18 cellular contexts compared by ENCODE assay signal in genomic region chr11:16185042-16185441, GRCh38.
"Had no signal": no experiment of that assay in that cellular context is flagged by ENCODE, and none has a peak within 500 bp of the region (broad histone marks: within the 10 kb centered on the region; RNA-seq: fewer than 3 reads in every experiment).

No MANE protein-coding gene starts in this region.

- H3K4me3 Mint-ChIP-seq: activated CD4-positive, alpha-beta T cell treated with anti-CD3 and anti-CD28 coated beads, Interleukin-2, amount 10 ng/mL, durations not matched to agents 7 days and 5 days; activated naive CD4-positive, alpha-beta T cell treated with anti-CD3 and anti-CD28 coated beads for 36 hours; activated T-cell treated with anti-CD3 and anti-CD28 coated beads, Interleukin-2, amount 50 U/mL, for 4 hours; nephron; stimulated activated naive CD8-positive, alpha-beta T cell treated with anti-CD3 and anti-CD28 coated beads, Interleukin-15, Interleukin-2, amounts not matched to agents 100 ng/mL and 50 ng/mL, for 24 hours; T-cell had no signal

- H3K36me3 Mint-ChIP-seq: T-cell had no signal

- ATAC-seq: activated CD4-positive, CD25-positive, alpha-beta regulatory T cell treated with anti-CD3 and anti-CD28 coated beads, Interleukin-2, amount 50 U/mL, for 24 hours; activated T-cell treated with anti-CD3 and anti-CD28 coated beads, Interleukin-2, amount 50 U/mL, for 4 hours; T-cell had no signal

- H3K27ac ChIP-seq: lower lobe of right lung, tibial nerve had no signal

- H3K27me3 Mint-ChIP-seq: activated CD4-positive, alpha-beta T cell treated with anti-CD3 and anti-CD28 coated beads, Interleukin-2, amount 10 ng/mL, durations not matched to agents 7 days and 5 days; stimulated activated naive CD8-positive, alpha-beta T cell treated with anti-CD3 and anti-CD28 coated beads, Interleukin-15, Interleukin-2, amounts not matched to agents 100 ng/mL and 50 ng/mL, for 24 hours; T-cell had no signal

- H3K4me3 ChIP-seq: lower lobe of right lung, tibial nerve had no signal

- H3K4me1 Mint-ChIP-seq: activated CD4-positive, alpha-beta T cell treated with anti-CD3 and anti-CD28 coated beads, Interleukin-2, amount 10 ng/mL, durations not matched to agents 7 days and 5 days; nephron; T-cell had no signal

- H3K27me3 ChIP-seq: tibial nerve had no signal

- H3K9me3 ChIP-seq: lower lobe of right lung, tibial nerve had no signal

- DNase-seq: activated CD4-positive, alpha-beta T cell treated with anti-CD3 and anti-CD28 coated beads, Interleukin-2, amount 10 ng/mL, durations not matched to agents 7 days and 5 days; activated CD8-positive, alpha-beta memory T cell treated with anti-CD3 and anti-CD28 coated beads, Interleukin-2, amount 50 U/mL, for 4 hours; activated naive CD4-positive, alpha-beta T cell treated with anti-CD3 and anti-CD28 coated beads for 36 hours; activated T-cell treated with anti-CD3 and anti-CD28 coated beads, Interleukin-2, amount 50 U/mL, for 4 hours; cerebellar nuclear complex; cortex of kidney; left cardiac atrium; lower lobe of right lung; midbrain; nucleus accumbens; posterior cingulate gyrus; retina; stimulated activated CD4-positive, alpha-beta T cell treated with anti-CD3 and anti-CD28 coated beads, Interleukin-2, amount 100 ng/mL, for 48 hours; T-cell had no signal

- H3K9me3 Mint-ChIP-seq: activated CD4-positive, alpha-beta T cell treated with anti-CD3 and anti-CD28 coated beads, Interleukin-2, amount 10 ng/mL, durations not matched to agents 7 days and 5 days; activated naive CD4-positive, alpha-beta T cell treated with anti-CD3 and anti-CD28 coated beads for 36 hours; nephron; stimulated activated naive CD8-positive, alpha-beta T cell treated with anti-CD3 and anti-CD28 coated beads, Interleukin-15, Interleukin-2, amounts not matched to agents 100 ng/mL and 50 ng/mL, for 24 hours had no signal

- H3K36me3 ChIP-seq: lower lobe of right lung, tibial nerve had no signal

- H3K4me1 ChIP-seq: lower lobe of right lung, tibial nerve had no signal

- H3K27ac Mint-ChIP-seq: activated CD4-positive, alpha-beta T cell treated with anti-CD3 and anti-CD28 coated beads, Interleukin-2, amount 10 ng/mL, durations not matched to agents 7 days and 5 days; activated naive CD4-positive, alpha-beta T cell treated with anti-CD3 and anti-CD28 coated beads for 36 hours; nephron; stimulated activated naive CD8-positive, alpha-beta T cell treated with anti-CD3 and anti-CD28 coated beads, Interleukin-15, Interleukin-2, amounts not matched to agents 100 ng/mL and 50 ng/mL, for 24 hours; T-cell had no signal
